32 cellular contexts compared by ENCODE assay signal in the genomic region with DNA sequence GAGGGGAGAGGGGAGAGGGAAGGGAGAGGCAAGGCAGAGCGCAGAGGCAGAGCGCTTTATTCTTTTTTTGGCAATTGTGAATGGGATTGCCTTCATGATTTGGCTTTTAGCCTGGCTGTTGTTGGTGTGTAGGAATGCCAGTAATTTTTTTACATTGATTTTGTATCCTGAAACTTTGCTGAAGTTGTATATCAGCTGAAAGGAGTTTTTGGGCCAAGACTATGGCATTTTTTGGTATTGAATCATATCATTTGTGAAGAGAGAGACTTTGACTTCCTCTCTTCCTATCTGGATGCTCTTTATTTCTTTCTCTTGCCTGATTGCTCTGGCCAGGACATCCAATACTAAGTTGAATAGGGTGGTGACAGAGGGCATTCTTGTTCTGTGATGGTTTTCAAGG.
"Had no signal": no experiment of that assay in that cellular context is flagged by ENCODE, and none has a peak within 500 bp of the region (broad histone marks: within the 10 kb centered on the region; RNA-seq: fewer than 3 reads in every experiment).

No MANE protein-coding gene starts in this region.

- H3K4me3 ChIP-seq: breast epithelium, colonic mucosa, dorsolateral prefrontal cortex, heart right ventricle, left ventricle myocardium inferior, pancreas, psoas muscle, sigmoid colon, smooth muscle cell, stomach, thyroid gland, upper lobe of left lung, vagina had no signal

- ATAC-seq: activated CD4-positive, alpha-beta T cell treated with anti-CD3 and anti-CD28 coated beads for 36 hours; activated CD8-positive, alpha-beta memory T cell treated with anti-CD3 and anti-CD28 coated beads, Interleukin-2, amount 10 ng/mL, durations not matched to agents 7 days and 5 days; activated CD8-positive, alpha-beta T cell treated with anti-CD3 and anti-CD28 coated beads, Interleukin-2, amount 10 ng/mL, durations not matched to agents 7 days and 5 days; activated naive CD4-positive, alpha-beta T cell treated with anti-CD3 and anti-CD28 coated beads, Interleukin-2, amount 50 U/mL, for 72 hours; activated T-cell treated with anti-CD3 and anti-CD28 coated beads, Interleukin-2, amount 50 U/mL, for 72 hours; heart right ventricle; pancreas; psoas muscle; stimulated activated memory B cell treated with anti-CD40 and anti-IgM and Interleukin-4, amounts not matched to agents 10 μg/mL and 1 μg/mL and 100 μg/mL, for 72 hours had no signal

- H3K4me1 ChIP-seq: breast epithelium, colonic mucosa, heart right ventricle, left ventricle myocardium inferior, pancreas, psoas muscle, sigmoid colon, stomach, thyroid gland, upper lobe of left lung, vagina had no signal

- H3K4me3 Mint-ChIP-seq: activated CD4-positive, alpha-beta T cell treated with anti-CD3 and anti-CD28 coated beads for 36 hours; activated CD8-positive, alpha-beta memory T cell treated with anti-CD3 and anti-CD28 coated beads, Interleukin-2, amount 10 ng/mL, durations not matched to agents 7 days and 5 days; activated CD8-positive, alpha-beta T cell treated with anti-CD3 and anti-CD28 coated beads, Interleukin-2, amount 10 ng/mL, durations not matched to agents 7 days and 5 days; activated T-cell treated with anti-CD3 and anti-CD28 coated beads, Interleukin-2, amount 50 U/mL, for 72 hours; central memory CD8-positive, alpha-beta T cell; naive B cell; stimulated activated memory B cell treated with anti-CD40 and anti-IgM and Interleukin-4, amounts not matched to agents 10 μg/mL and 1 μg/mL and 100 μg/mL, for 72 hours; T-helper 2 cell treated with Interferon-gamma antibody and Interleukin-4, amounts not matched to agents 5 μg/mL and 100 μg/mL, for 36 hours had no signal

- DNase-seq: activated CD4-positive, alpha-beta T cell treated with anti-CD3 and anti-CD28 coated beads for 36 hours; activated CD4-positive, CD25-positive, alpha-beta regulatory T cell; activated CD8-positive, alpha-beta memory T cell treated with anti-CD3 and anti-CD28 coated beads, Interleukin-2, amount 10 ng/mL, durations not matched to agents 7 days and 5 days; activated CD8-positive, alpha-beta T cell treated with anti-CD3 and anti-CD28 coated beads, Interleukin-2, amount 10 ng/mL, durations not matched to agents 7 days and 5 days; activated naive CD4-positive, alpha-beta T cell; activated T-cell treated with anti-CD3 and anti-CD28 coated beads, Interleukin-2, amount 50 U/mL, for 72 hours; anterior cingulate cortex; colonic mucosa; dorsolateral prefrontal cortex; effector memory CD4-positive, alpha-beta T cell; foreskin melanocyte; heart right ventricle; islet precursor cell; left ventricle myocardium inferior; naive B cell; pancreas; psoas muscle; sigmoid colon; stimulated activated CD4-positive, alpha-beta T cell treated with anti-CD3 and anti-CD28 coated beads, Interleukin-1b, Interleukin-23, amount 100 ng/mL, for 48 hours; stimulated activated CD4-positive, alpha-beta T cell treated with anti-CD3 and anti-CD28 coated beads, Interleukin-4, amount 100 ng/mL, for 4 hours; stimulated activated CD8-positive, alpha-beta memory T cell treated with anti-CD3 and anti-CD28 coated beads, Interleukin-4, amount 100 ng/mL, for 48 hours; stomach; T-helper 1 cell; thyroid gland; upper lobe of left lung had no signal

- H3K9me3 Mint-ChIP-seq: central memory CD8-positive, alpha-beta T cell; T-helper 2 cell treated with Interferon-gamma antibody and Interleukin-4, amounts not matched to agents 5 μg/mL and 100 μg/mL, for 36 hours had no signal

- H3K36me3 ChIP-seq: breast epithelium, colonic mucosa, heart right ventricle, left ventricle myocardium inferior, pancreas, sigmoid colon, stomach, thyroid gland, upper lobe of left lung, vagina had no signal

- H3K27ac ChIP-seq: breast epithelium, colonic mucosa, dorsolateral prefrontal cortex, heart right ventricle, left ventricle myocardium inferior, pancreas, psoas muscle, sigmoid colon, stomach, thyroid gland, upper lobe of left lung, vagina had no signal

- H3K36me3 Mint-ChIP-seq: activated CD8-positive, alpha-beta memory T cell treated with anti-CD3 and anti-CD28 coated beads, Interleukin-2, amount 10 ng/mL, durations not matched to agents 7 days and 5 days; activated naive CD4-positive, alpha-beta T cell treated with anti-CD3 and anti-CD28 coated beads, Interleukin-2, amount 50 U/mL, for 72 hours; naive B cell; stimulated activated memory B cell treated with anti-CD40 and anti-IgM and Interleukin-4, amounts not matched to agents 10 μg/mL and 1 μg/mL and 100 μg/mL, for 72 hours had no signal

- H3K4me2 ChIP-seq: smooth muscle cell had no signal

- H3K27me3 ChIP-seq: breast epithelium, colonic mucosa, dorsolateral prefrontal cortex, heart right ventricle, pancreas, sigmoid colon, stomach, thyroid gland, upper lobe of left lung, vagina had no signal

- H3K27ac Mint-ChIP-seq: activated CD4-positive, alpha-beta T cell treated with anti-CD3 and anti-CD28 coated beads for 36 hours; activated CD8-positive, alpha-beta memory T cell treated with anti-CD3 and anti-CD28 coated beads, Interleukin-2, amount 10 ng/mL, durations not matched to agents 7 days and 5 days; activated CD8-positive, alpha-beta T cell treated with anti-CD3 and anti-CD28 coated beads, Interleukin-2, amount 10 ng/mL, durations not matched to agents 7 days and 5 days; activated naive CD4-positive, alpha-beta T cell treated with anti-CD3 and anti-CD28 coated beads, Interleukin-2, amount 50 U/mL, for 72 hours; activated T-cell treated with anti-CD3 and anti-CD28 coated beads, Interleukin-2, amount 50 U/mL, for 72 hours; naive B cell; stimulated activated memory B cell treated with anti-CD40 and anti-IgM and Interleukin-4, amounts not matched to agents 10 μg/mL and 1 μg/mL and 100 μg/mL, for 72 hours; T-helper 2 cell treated with Interferon-gamma antibody and Interleukin-4, amounts not matched to agents 5 μg/mL and 100 μg/mL, for 36 hours had no signal

- H3K9me3 ChIP-seq: breast epithelium, colonic mucosa, pancreas, sigmoid colon, stomach, thyroid gland, upper lobe of left lung, vagina had no signal

- H3K4me1 Mint-ChIP-seq: activated CD4-positive, alpha-beta T cell treated with anti-CD3 and anti-CD28 coated beads for 36 hours; activated CD8-positive, alpha-beta memory T cell treated with anti-CD3 and anti-CD28 coated beads, Interleukin-2, amount 10 ng/mL, durations not matched to agents 7 days and 5 days; central memory CD8-positive, alpha-beta T cell; naive B cell; stimulated activated memory B cell treated with anti-CD40 and anti-IgM and Interleukin-4, amounts not matched to agents 10 μg/mL and 1 μg/mL and 100 μg/mL, for 72 hours had no signal
